Comparison of ENCODE assay signal across 8 cellular contexts in genomic region chr10:43395571-43396060, GRCh38. TPM values are rescaled to one million over a fixed set of nuclear protein-coding genes. Genes with fewer than 3 reads are reported as not detected.
DNase-seq lines count a peak whose midpoint lies in the region; ATAC-seq and TF ChIP-seq lines count a peak whose summit lies in the region.

No MANE protein-coding gene starts in this region.

- H3K4me3 Mint-ChIP-seq in CD4-positive, alpha-beta T cell: peak overlapping the region; percentile 95
- H3K4me3 Mint-ChIP-seq in stimulated activated naive CD8-positive, alpha-beta T cell treated with anti-CD3 and anti-CD28 coated beads, Interleukin-15, Interleukin-2, amounts not matched to agents 100 ng/mL and 50 ng/mL, for 24 hours: peak overlapping the region; percentile 88

- no peak for TF ChIP-seq POLR2A in NB4 (IDR thresholded peaks at IDR 0.05; ENCODE audit: extremely low read depth, insufficient read length)

- CTCF ChIA-PET in CD4-positive, alpha-beta T cell (lab: Charles Lee): interaction anchor here (0.9 to 1.4 kb wide), 3 partner anchors 12 to 103 kb away, joined by 3 to 4 read pairs (median 4); partner anchors contain the start of gene ZNF487

- H3K4me3 ChIP-seq in NB4 (ENCODE audit: low read depth, low read length): peak overlapping the region; percentile 70
- peak overlapping the region; percentile 75 to 81 for H3K4me3 ChIP-seq in ascending aorta

- intact Hi-C loops in CD4-positive, alpha-beta T cell (cut with DNase I, micrococcal nuclease): loop anchor here (2.0 to 10.0 kb wide), 5 partner anchors 31 to 179 kb away; partner anchors contain the start of genes ZNF239 (in 1 of the 2) and ZNF487 (in 1 of the 2)
- intact Hi-C loops in ascending aorta (cut with DNase I): loop anchor here (1.0 to 10.0 kb wide), 5 partner anchors 12 to 257 kb away; partner anchors contain the start of genes CSGALNACT2, ZNF239 and ZNF487

- no peak for TF ChIP-seq CTCF in CD4-positive, alpha-beta T cell (IDR thresholded peaks at IDR 0.05)
- TF ChIP-seq CTCF in NB4 (IDR thresholded peaks at IDR 0.05; ENCODE audit: low read depth, low read length) (no peak), ascending aorta (IDR thresholded peaks at IDR 0.05) (no peak)

- peaks cover 38 to 41% of the 10 kb centered on the region in 2 donors for H3K36me3 ChIP-seq in ascending aorta

- no peaks in the 10 kb centered on the region for H3K9me3 ChIP-seq in CD4-positive, alpha-beta T cell (ENCODE audit: control insufficient read depth, low read length)
- H3K9me3 ChIP-seq in ascending aorta: no peaks in the 10 kb centered on the region

- peaks cover 81% of the 10 kb centered on the region for H3K36me3 Mint-ChIP-seq in CD4-positive, alpha-beta T cell (ENCODE audit: low read depth)
- H3K36me3 Mint-ChIP-seq in stimulated activated naive CD8-positive, alpha-beta T cell treated with anti-CD3 and anti-CD28 coated beads, Interleukin-15, Interleukin-2, amounts not matched to agents 100 ng/mL and 50 ng/mL, for 24 hours (ENCODE audit: low read depth): peaks cover 84% of the 10 kb centered on the region

- H3K9me3 Mint-ChIP-seq in CD4-positive, alpha-beta T cell: no peaks in the 10 kb centered on the region
- H3K9me3 Mint-ChIP-seq in stimulated activated naive CD8-positive, alpha-beta T cell treated with anti-CD3 and anti-CD28 coated beads, Interleukin-15, Interleukin-2, amounts not matched to agents 100 ng/mL and 50 ng/mL, for 24 hours: no peaks in the 10 kb centered on the region

- peak overlapping the region; percentile 94 for H3K27ac ChIP-seq in CD4-positive, alpha-beta T cell (ENCODE audit: low read depth, low read length)
- peak overlapping the region; percentile 97 to 99 for H3K27ac ChIP-seq in ascending aorta
- peak overlapping the region; percentile 74 for H3K27ac ChIP-seq in layer of hippocampus (ENCODE audit: low read depth, low read length)

- DNase-seq in CD4-positive, alpha-beta T cell: peak in 5 of 10 experiments; percentile 16 to 35 (median 20)
- DNase-seq in NB4 (ENCODE audit: low read depth) (no peak), ascending aorta (ENCODE audit: low spot score in 2 of 2) (no peak), mucosa of gallbladder (ENCODE audit: low spot score) (no peak), NK-92 (lab: John Stamatoyannopoulos, UW; ENCODE audit: unreplicated experiment) (no peak), cerebellar cortex (ENCODE audit: low spot score) (no peak)

- peak; percentile 4 for ATAC-seq in CD4-positive, alpha-beta T cell (ENCODE audit: poor library complexity)

- H3K4me1 Mint-ChIP-seq in CD4-positive, alpha-beta T cell (ENCODE audit: low read depth): peaks cover 81% of the 10 kb centered on the region
- H3K4me1 Mint-ChIP-seq in stimulated activated naive CD8-positive, alpha-beta T cell treated with anti-CD3 and anti-CD28 coated beads, Interleukin-15, Interleukin-2, amounts not matched to agents 100 ng/mL and 50 ng/mL, for 24 hours (ENCODE audit: low read depth): peaks cover 77% of the 10 kb centered on the region

- peaks cover 7 to 36% of the 10 kb centered on the region in 2 donors for H3K4me1 ChIP-seq in ascending aorta

- peak overlapping the region; percentile 93 for H3K27ac Mint-ChIP-seq in CD4-positive, alpha-beta T cell
- peak overlapping the region; percentile 92 for H3K27ac Mint-ChIP-seq in stimulated activated naive CD8-positive, alpha-beta T cell treated with anti-CD3 and anti-CD28 coated beads, Interleukin-15, Interleukin-2, amounts not matched to agents 100 ng/mL and 50 ng/mL, for 24 hours

- H3K27me3 ChIP-seq in CD4-positive, alpha-beta T cell (ENCODE audit: control insufficient read depth, insufficient read depth, low read length): no peaks in the 10 kb centered on the region
- H3K27me3 ChIP-seq in ascending aorta (no peaks in the 10 kb centered on the region), layer of hippocampus (ENCODE audit: control insufficient read depth, insufficient read depth, low read length) (no peaks in the 10 kb centered on the region)

- POLR2A ChIA-PET in CD4-positive, alpha-beta T cell (lab: Charles Lee): interaction anchor here (0.8 to 4.8 kb wide), 11 partner anchors 11 to 103 kb away, joined by 3 to 54 read pairs (median 4); partner anchors contain the start of genes HNRNPF and ZNF487

- H3K27me3 Mint-ChIP-seq in CD4-positive, alpha-beta T cell: no peaks in the 10 kb centered on the region
- H3K27me3 Mint-ChIP-seq in stimulated activated naive CD8-positive, alpha-beta T cell treated with anti-CD3 and anti-CD28 coated beads, Interleukin-15, Interleukin-2, amounts not matched to agents 100 ng/mL and 50 ng/mL, for 24 hours: no peaks in the 10 kb centered on the region

RNA-seq across cellular contexts. Expression of gene HNRNPF, which starts 13.4 kb away (rescaled TPM):
- 10 to 100 TPM; 86.5 to 87.9 TPM for total RNA-seq in CD4-positive, alpha-beta T cell
- total RNA-seq in ascending aorta: 101 TPM
- 184 TPM for total RNA-seq in mucosa of gallbladder

RNA-seq across cellular contexts. Expression of gene FXYD4, which starts 24.2 kb away (rescaled TPM):
- total RNA-seq in CD4-positive, alpha-beta T cell: not detected
- not detected for total RNA-seq in ascending aorta
- 1.6 TPM for total RNA-seq in mucosa of gallbladder

RNA-seq across cellular contexts. Expression of gene ZNF487, which starts 41.3 kb away (rescaled TPM):
- 1 to 10 TPM; 7.5 to 8.5 TPM for total RNA-seq in CD4-positive, alpha-beta T cell
- total RNA-seq in ascending aorta (3.9 TPM), mucosa of gallbladder (5.9 TPM)
